ENCODE assay signal across 1 cellular context in the genomic region with DNA sequence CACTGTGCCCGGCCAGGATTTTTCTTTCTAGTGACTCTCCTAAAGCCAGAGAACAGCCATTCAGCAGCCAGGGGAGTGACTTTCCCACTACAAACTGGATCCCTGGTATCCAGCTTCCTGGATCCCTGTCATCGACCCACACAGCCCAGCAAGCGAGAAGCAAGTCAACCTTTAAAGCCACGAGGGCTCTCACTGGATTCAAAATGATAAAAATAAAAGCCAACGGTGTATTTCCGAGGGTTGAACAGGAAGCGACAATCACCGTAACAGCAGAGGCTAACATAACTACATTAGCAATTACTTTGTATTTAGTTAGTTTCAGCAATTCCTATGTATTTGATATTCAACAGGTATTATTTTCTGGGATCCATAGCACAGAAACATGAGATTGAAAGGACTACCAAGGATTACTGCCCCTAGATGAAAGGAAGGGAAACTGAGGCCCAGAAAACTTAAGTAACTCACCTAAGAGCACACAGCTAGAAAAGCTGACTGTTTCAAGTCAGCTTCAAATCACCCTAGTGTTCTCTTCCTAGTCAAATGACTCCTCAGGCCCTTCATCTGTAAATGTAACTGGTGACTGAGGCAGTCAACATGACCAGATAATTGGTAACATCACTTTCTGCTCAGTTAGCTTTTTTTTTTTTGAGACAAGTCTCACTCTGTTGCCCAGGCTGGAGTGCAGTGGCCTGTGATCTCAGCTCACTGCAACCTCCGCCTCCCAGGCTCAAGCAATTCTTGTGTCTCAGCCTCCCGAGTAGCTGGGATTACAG.
TF ChIP-seq lines count a peak whose summit lies in the region.

No MANE protein-coding gene starts in this region.

TF ChIP-seq in SK-N-SH treated with all-trans-retinoic acid at 6 μM for 48 hours, 23 proteins besides CTCF, POLR2A, EP300 and RAD21 (continued from another document):
- TF ChIP-seq, protein P1, sequence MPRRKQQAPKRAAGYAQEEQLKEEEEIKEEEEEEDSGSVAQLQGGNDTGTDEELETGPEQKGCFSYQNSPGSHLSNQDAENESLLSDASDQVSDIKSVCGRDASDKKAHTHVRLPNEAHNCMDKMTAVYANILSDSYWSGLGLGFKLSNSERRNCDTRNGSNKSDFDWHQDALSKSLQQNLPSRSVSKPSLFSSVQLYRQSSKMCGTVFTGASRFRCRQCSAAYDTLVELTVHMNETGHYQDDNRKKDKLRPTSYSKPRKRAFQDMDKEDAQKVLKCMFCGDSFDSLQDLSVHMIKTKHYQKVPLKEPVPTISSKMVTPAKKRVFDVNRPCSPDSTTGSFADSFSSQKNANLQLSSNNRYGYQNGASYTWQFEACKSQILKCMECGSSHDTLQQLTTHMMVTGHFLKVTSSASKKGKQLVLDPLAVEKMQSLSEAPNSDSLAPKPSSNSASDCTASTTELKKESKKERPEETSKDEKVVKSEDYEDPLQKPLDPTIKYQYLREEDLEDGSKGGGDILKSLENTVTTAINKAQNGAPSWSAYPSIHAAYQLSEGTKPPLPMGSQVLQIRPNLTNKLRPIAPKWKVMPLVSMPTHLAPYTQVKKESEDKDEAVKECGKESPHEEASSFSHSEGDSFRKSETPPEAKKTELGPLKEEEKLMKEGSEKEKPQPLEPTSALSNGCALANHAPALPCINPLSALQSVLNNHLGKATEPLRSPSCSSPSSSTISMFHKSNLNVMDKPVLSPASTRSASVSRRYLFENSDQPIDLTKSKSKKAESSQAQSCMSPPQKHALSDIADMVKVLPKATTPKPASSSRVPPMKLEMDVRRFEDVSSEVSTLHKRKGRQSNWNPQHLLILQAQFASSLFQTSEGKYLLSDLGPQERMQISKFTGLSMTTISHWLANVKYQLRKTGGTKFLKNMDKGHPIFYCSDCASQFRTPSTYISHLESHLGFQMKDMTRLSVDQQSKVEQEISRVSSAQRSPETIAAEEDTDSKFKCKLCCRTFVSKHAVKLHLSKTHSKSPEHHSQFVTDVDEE (CRISPR knock-in tag; IDR thresholded peaks at IDR 0.05): no peak
- TF ChIP-seq GLIS3 (CRISPR knock-in tag; IDR thresholded peaks at IDR 0.05): no peak
- TF ChIP-seq TOX (CRISPR knock-in tag; IDR thresholded peaks at IDR 0.05; ENCODE audit: borderline replicate concordance): no peak
- TF ChIP-seq ZFP3 (CRISPR knock-in tag; IDR thresholded peaks at IDR 0.05): no peak
- no peak for TF ChIP-seq ARNTL (CRISPR knock-in tag; IDR thresholded peaks at IDR 0.05; ENCODE audit: borderline replicate concordance, low read depth)
TF ChIP-seq in SK-N-SH treated with all-trans-retinoic acid at 6 μM for 48 hours: peak in this region for 0.
